ENCODE assay signal across 8 cellular contexts in genomic region chr12:122225683-122226365, GRCh38. TPM values are rescaled to one million over a fixed set of nuclear protein-coding genes. Genes with fewer than 3 reads are reported as not detected.
A peak's percentile ranks its signal among the peaks of the same experiment; 100 is the strongest.
DNase-seq lines count a peak whose midpoint lies in the region; ATAC-seq and TF ChIP-seq lines count a peak whose summit lies in the region.

Gene DIABLO, minus strand, starts transcription at chr12:122226052. Its CDS starts 38 bp downstream, at chr12:122226014.

- POLR2A ChIA-PET in activated CD4-positive, alpha-beta memory T cell treated with anti-CD3 and anti-CD28 coated beads for 36 hours (lab: Charles Lee): interaction anchor here (0.7 to 2.2 kb wide), 13 partner anchors 8 to 301 kb away, joined by 3 to 12 read pairs (median 4); partner anchors contain the start of genes B3GNT4, KNTC1, RSRC2 and VPS33A

- no peaks in the 10 kb centered on the region for H3K27me3 ChIP-seq in liver (ENCODE audit: control insufficient read depth in 4 of 4, insufficient read depth in 4 of 4, low read length in 3 of 4)

- DNase-seq in CD1c-positive myeloid dendritic cell (ENCODE audit: extremely low spot score) (peak; percentile 100), NCI-H82 treated with DMSO at 0.1 percent for 48 hours (lab: John Stamatoyannopoulos, UW; ENCODE audit: unreplicated experiment) (peak; percentile 97), dermis microvascular lymphatic vessel endothelial cell (ENCODE audit: low read depth in 2 of 2) (peak; percentile 98 to 100)
- DNase-seq in activated CD4-positive, alpha-beta memory T cell treated with anti-CD3 and anti-CD28 coated beads for 36 hours: peak; percentile 100
- peak; percentile 100 for DNase-seq in stimulated activated CD4-positive, alpha-beta T cell treated with anti-CD3 and anti-CD28 coated beads, Interleukin-4, amount 100 ng/mL, for 24 hours

- H3K9me3 ChIP-seq in liver (ENCODE audit: control insufficient read depth in 4 of 4, low read length in 3 of 4): no peaks in the 10 kb centered on the region

- peaks cover 3 to 23% (median 18%) of the 10 kb centered on the region in 4 donors for H3K36me3 ChIP-seq in liver (ENCODE audit: control insufficient read depth in 4 of 4, insufficient read depth in 3 of 4, low read depth in 1 of 4, low read length in 3 of 4)

- peaks cover 14 to 22% (median 19%) of the 10 kb centered on the region in 4 donors for H3K4me1 ChIP-seq in liver (ENCODE audit: control insufficient read depth in 4 of 4, insufficient read depth in 4 of 4, low read length in 3 of 4)

- intact Hi-C loops in activated CD4-positive, alpha-beta memory T cell treated with anti-CD3 and anti-CD28 coated beads for 36 hours (cut with micrococcal nuclease): loop anchor here (1.0 to 10.0 kb wide), 5 partner anchors 18 to 431 kb away; partner anchors contain the start of genes KNTC1, RHOF, RSRC2 and VPS33A

- H3K4me3 Mint-ChIP-seq in activated CD4-positive, alpha-beta memory T cell treated with anti-CD3 and anti-CD28 coated beads for 36 hours: peak within 1 kb of the TSS; percentile 85

- H3K36me3 Mint-ChIP-seq in activated CD4-positive, alpha-beta memory T cell treated with anti-CD3 and anti-CD28 coated beads for 36 hours: peaks cover 21% of the 10 kb centered on the region

- TF ChIP-seq CTCF in liver (IDR thresholded peaks at IDR 0.05; ENCODE audit: low read depth, low read length, missing input control): no peak

- WGBS in liver: under 1% methylated on average over 74 of the region's 74 CpGs

- H3K27me3 Mint-ChIP-seq in activated CD4-positive, alpha-beta memory T cell treated with anti-CD3 and anti-CD28 coated beads for 36 hours: no peaks in the 10 kb centered on the region

- peak within 1 kb of the TSS; percentile 61 to 63 for H3K9ac ChIP-seq in liver (ENCODE audit: low read depth in 1 of 2, low read length in 2 of 2)

- peak within 1 kb of the TSS; percentile 82 to 95 for H3K27ac ChIP-seq in liver (ENCODE audit: low read depth in 1 of 2, low read length in 2 of 2)

- CTCF ChIA-PET in activated CD4-positive, alpha-beta memory T cell treated with anti-CD3 and anti-CD28 coated beads for 36 hours (lab: Charles Lee): interaction anchor here (0.6 to 2.4 kb wide), 4 partner anchors 9 to 41 kb away, joined by 3 to 9 read pairs (median 6); partner anchors contain the start of gene VPS33A

- ATAC-seq in GM19438 (IDR thresholded peaks at IDR 0.05; ENCODE audit: low read depth, unreplicated experiment): peak; percentile 90
- ATAC-seq in HG03575 (IDR thresholded peaks at IDR 0.05; ENCODE audit: extremely low read depth, insufficient number of reproducible peaks, low FRiP score, unreplicated experiment): peak; percentile 59

- H3K27ac Mint-ChIP-seq in activated CD4-positive, alpha-beta memory T cell treated with anti-CD3 and anti-CD28 coated beads for 36 hours: peak within 1 kb of the TSS; percentile 82

- no peaks in the 10 kb centered on the region for H3K9me3 Mint-ChIP-seq in activated CD4-positive, alpha-beta memory T cell treated with anti-CD3 and anti-CD28 coated beads for 36 hours

- peak within 1 kb of the TSS; percentile 77 to 97 (median 87) for H3K4me3 ChIP-seq in liver (ENCODE audit: low read depth in 1 of 3, low read length in 3 of 3)

- TF ChIP-seq RAD21 in liver (IDR thresholded peaks at IDR 0.05): no peak

- H3K4me1 Mint-ChIP-seq in activated CD4-positive, alpha-beta memory T cell treated with anti-CD3 and anti-CD28 coated beads for 36 hours (ENCODE audit: low read depth): peaks cover 43% of the 10 kb centered on the region

TF ChIP-seq in liver, 16 proteins besides CTCF, POLR2A, EP300 and RAD21:
- TF ChIP-seq FOXA2 (IDR thresholded peaks at IDR 0.05): no peak
- no peak for TF ChIP-seq TAF1 (conservative IDR thresholded peaks at IDR 0.05)
- TF ChIP-seq MAX (IDR thresholded peaks at IDR 0.05): peak; percentile 51
- TF ChIP-seq, protein P1, sequence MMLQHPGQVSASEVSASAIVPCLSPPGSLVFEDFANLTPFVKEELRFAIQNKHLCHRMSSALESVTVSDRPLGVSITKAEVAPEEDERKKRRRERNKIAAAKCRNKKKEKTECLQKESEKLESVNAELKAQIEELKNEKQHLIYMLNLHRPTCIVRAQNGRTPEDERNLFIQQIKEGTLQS (IDR thresholded peaks at IDR 0.05): no peak
- TF ChIP-seq, protein P2, sequence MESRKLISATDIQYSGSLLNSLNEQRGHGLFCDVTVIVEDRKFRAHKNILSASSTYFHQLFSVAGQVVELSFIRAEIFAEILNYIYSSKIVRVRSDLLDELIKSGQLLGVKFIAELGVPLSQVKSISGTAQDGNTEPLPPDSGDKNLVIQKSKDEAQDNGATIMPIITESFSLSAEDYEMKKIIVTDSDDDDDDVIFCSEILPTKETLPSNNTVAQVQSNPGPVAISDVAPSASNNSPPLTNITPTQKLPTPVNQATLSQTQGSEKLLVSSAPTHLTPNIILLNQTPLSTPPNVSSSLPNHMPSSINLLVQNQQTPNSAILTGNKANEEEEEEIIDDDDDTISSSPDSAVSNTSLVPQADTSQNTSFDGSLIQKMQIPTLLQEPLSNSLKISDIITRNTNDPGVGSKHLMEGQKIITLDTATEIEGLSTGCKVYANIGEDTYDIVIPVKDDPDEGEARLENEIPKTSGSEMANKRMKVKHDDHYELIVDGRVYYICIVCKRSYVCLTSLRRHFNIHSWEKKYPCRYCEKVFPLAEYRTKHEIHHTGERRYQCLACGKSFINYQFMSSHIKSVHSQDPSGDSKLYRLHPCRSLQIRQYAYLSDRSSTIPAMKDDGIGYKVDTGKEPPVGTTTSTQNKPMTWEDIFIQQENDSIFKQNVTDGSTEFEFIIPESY (IDR thresholded peaks at IDR 0.05): peak; percentile 22
- TF ChIP-seq HNF4G (IDR thresholded peaks at IDR 0.05): no peak
- TF ChIP-seq REST (IDR thresholded peaks at IDR 0.05): no peak
- no peak for TF ChIP-seq NR2F2 (IDR thresholded peaks at IDR 0.05)
- TF ChIP-seq FOXA1 (IDR thresholded peaks at IDR 0.05): no peak
- TF ChIP-seq JUND (IDR thresholded peaks at IDR 0.05): no peak
- peak in 1 of 2 donors; percentile 22 for TF ChIP-seq HNF4A (conservative IDR thresholded peaks at IDR 0.05)
- peak; percentile 79 to 95 for TF ChIP-seq GABPA (IDR thresholded peaks at IDR 0.05 in 1 of 2, conservative IDR thresholded peaks at IDR 0.05 in 1 of 2)
- TF ChIP-seq YY1 (IDR thresholded peaks at IDR 0.05): peak; percentile 99
- peak in 1 of 2 donors; percentile 44 for TF ChIP-seq RXRA (IDR thresholded peaks at IDR 0.05)
- TF ChIP-seq SP1 (IDR thresholded peaks at IDR 0.05): peak; percentile 94
- peak in 1 of 2 donors; percentile 19 for TF ChIP-seq EGR1 (IDR thresholded peaks at IDR 0.05; ENCODE audit: low read depth in 2 of 2)

RNA-seq across cellular contexts. Expression of gene DIABLO, which starts in this region (rescaled TPM):
- 10 to 100 TPM; 51.8 to 52.0 TPM for total RNA-seq in activated CD4-positive, alpha-beta memory T cell treated with anti-CD3 and anti-CD28 coated beads for 36 hours
- total RNA-seq in dermis microvascular lymphatic vessel endothelial cell: 58.7 and 60.6 TPM in 2 replicates
- 10 to 100 TPM; 20.4 to 27.4 TPM for total RNA-seq in liver
- 10 to 100 TPM; 29.5 to 34.4 TPM for polyA plus RNA-seq in liver

Comparison
In these comparisons a context has a peak if more than half of its experiments do, and no peak if none do; other contexts are left out.
1. Peak in every context shown above with its lines: DNase-seq, ATAC-seq, H3K4me3 ChIP-seq and H3K27ac ChIP-seq.